20 cellular contexts compared by ENCODE assay signal in genomic region chr1:115507916-115508315, GRCh38.
A peak's percentile ranks its signal among the peaks of the same experiment; 100 is the strongest.
DNase-seq lines count a peak whose midpoint lies in the region; FAIRE-seq and TF ChIP-seq lines count a peak whose summit lies in the region.
"Had no signal": no experiment of that assay in that cellular context is flagged by ENCODE, and none has a peak within 500 bp of the region (broad histone marks: within the 10 kb centered on the region; RNA-seq: fewer than 3 reads in every experiment).

No MANE protein-coding gene starts in this region.

- POLR2A ChIA-PET in RWPE1 (lab: Yijun Ruan, JAX; ENCODE audit: low non-redundant PET), result no interaction called here

- in situ Hi-C loops in GM23248 (cut with MboI), result no loop called here

- peaks cover 51% of the 10 kb centered on the region for H3K4me1 ChIP-seq in GM23248 (ENCODE audit: insufficient read depth)
- peaks cover 23% of the 10 kb centered on the region for H3K4me1 ChIP-seq in keratinocyte (ENCODE audit: control insufficient read depth, extremely low read depth, insufficient read depth, low read length)
- H3K4me1 ChIP-seq: BLaER1, Caco-2 had no signal

- H3K9me3 ChIP-seq in GM23248 (ENCODE audit: low read depth), result no peaks in the 10 kb centered on the region
- H3K9me3 ChIP-seq in keratinocyte (ENCODE audit: control insufficient read depth, low read depth, low read length), result peaks cover 2% of the 10 kb centered on the region
- H3K9me3 ChIP-seq: Caco-2, SK-N-SH had no signal

- no peaks in the 10 kb centered on the region for H3K27me3 ChIP-seq in GM23248 (replicated peaks; ENCODE audit: insufficient read depth)
- H3K27me3 ChIP-seq in keratinocyte (ENCODE audit: control insufficient read depth, extremely low read depth, insufficient read depth, low read length), result no peaks in the 10 kb centered on the region
- H3K27me3 ChIP-seq: BLaER1, MG63 had no signal

- H3K4me2 ChIP-seq in GM23248 (ENCODE audit: unreplicated experiment) (peak overlapping the region; percentile 52), keratinocyte (ENCODE audit: control insufficient read depth, extremely low read depth, insufficient read depth, low read depth, low read length) (peak overlapping the region; percentile 26)
- H3K4me2 ChIP-seq: BLaER1, SK-N-SH had no signal

- TF ChIP-seq CTCF in RWPE1 (conservative IDR thresholded peaks at IDR 0.05; ENCODE audit: low read depth) (no peak), keratinocyte (optimal IDR thresholded peaks at IDR 0.05 in 1 of 3, IDR thresholded peaks at IDR 0.05 in 1 of 3, conservative IDR thresholded peaks at IDR 0.05 in 1 of 3; ENCODE audit: extremely low read depth in 1 of 3, insufficient read depth in 2 of 3, low read length in 3 of 3) (no peak)

- CTCF ChIA-PET in RWPE1 (lab: Yijun Ruan, JAX), result no interaction called here

- DNase-seq in GM23248 (peak; percentile 16), RWPE1 (ENCODE audit: low spot score) (no peak), keratinocyte (ENCODE audit: low read depth, low spot score) (no peak), superior temporal gyrus (ENCODE audit: extremely low spot score) (peak; percentile 43), NCI-H1694 treated with DMSO at 0.1 percent for 48 hours (lab: John Stamatoyannopoulos, UW) (no peak), islet precursor cell (no peak), SIG-M5 (lab: John Stamatoyannopoulos, UW) (no peak)
- DNase-seq: CD4-positive, alpha-beta memory T cell; DMS 273 treated with DMSO at 0.1 percent for 48 hours; MG63; NCI-H1048; NCI-H1417 treated with DMSO at 0.1 percent for 48 hours; NCI-H187 treated with DMSO at 0.1 percent for 48 hours; NCI-H2107; NCI-H446 treated with DMSO at 0.1 percent for 48 hours; SHP77 treated with DMSO at 0.1 percent for 48 hours had no signal

- dilution Hi-C loops in keratinocyte (cut with MboI; ENCODE audit: extremely low pct_ligation_motif_present, low sequenced_read_pairs), result no loop called here

- H3K9me1 ChIP-seq in keratinocyte (ENCODE audit: control insufficient read depth, extremely low read depth, insufficient read depth, low read length), result no peaks in the 10 kb centered on the region

- H3K79me2 ChIP-seq in GM23248 (ENCODE audit: insufficient read depth) (no peaks in the 10 kb centered on the region), keratinocyte (ENCODE audit: control insufficient read depth, insufficient read depth, low read length) (no peaks in the 10 kb centered on the region)

- H3F3A ChIP-seq in GM23248 (ENCODE audit: insufficient read depth), result peaks cover 17% of the 10 kb centered on the region; the same call in 1 of the 2 replicates

- no peaks in the 10 kb centered on the region for H3K9me2 ChIP-seq in GM23248 (ENCODE audit: insufficient read depth)
- H3K9me2 ChIP-seq: SK-N-SH had no signal

- 19 to 32% methylated on average over 6 of the region's 6 CpGs for WGBS in GM23248 (ENCODE audit: low coverage in 1 of 2, low lambda C conversion rate in 2 of 2, missing lambda C conversion rate in 2 of 2), 2 experiments

- H3K36me3 ChIP-seq in GM23248 (ENCODE audit: low read depth) (no peaks in the 10 kb centered on the region), keratinocyte (ENCODE audit: control insufficient read depth in 2 of 2, extremely low read depth in 1 of 2, insufficient read depth in 2 of 2, low read length in 2 of 2) (no peaks in the 10 kb centered on the region)
- H3K36me3 ChIP-seq: BLaER1, MG63 had no signal

- H3K27ac ChIP-seq in GM23248 (no peak overlapping the region), RWPE1 (peak overlapping the region; percentile 74), keratinocyte (ENCODE audit: control insufficient read depth, insufficient read depth, low read length) (no peak overlapping the region)
- H3K27ac ChIP-seq: BLaER1 had no signal

- no peak for FAIRE-seq in keratinocyte (lab: Jason Lieb, UNC)
- FAIRE-seq: GM12891 had no signal

- H4K20me1 ChIP-seq in GM23248 (ENCODE audit: insufficient read depth) (no peaks in the 10 kb centered on the region), keratinocyte (ENCODE audit: control insufficient read depth, extremely low read depth, insufficient read depth, low read length) (no peaks in the 10 kb centered on the region)
- H4K20me1 ChIP-seq: BLaER1 had no signal

- H3K9ac ChIP-seq in GM23248 (no peak overlapping the region), keratinocyte (ENCODE audit: control insufficient read depth, extremely low read depth, insufficient read depth, low read length) (no peak overlapping the region)
- H3K9ac ChIP-seq: BLaER1, SK-N-SH had no signal

- peak overlapping the region; percentile 72 for H2AFZ ChIP-seq in GM23248
- peak overlapping the region; percentile 13 for H2AFZ ChIP-seq in keratinocyte (ENCODE audit: control insufficient read depth, low read length)

- H3K4me3 ChIP-seq in GM23248, result peak overlapping the region; percentile 44; the same call in 1 of the 2 replicates
- H3K4me3 ChIP-seq in keratinocyte (ENCODE audit: control insufficient read depth in 2 of 3, extremely low read depth in 1 of 3, insufficient read depth in 2 of 3, low read depth in 1 of 3, low read length in 3 of 3), result no peak overlapping the region
- H3K4me3 ChIP-seq: BLaER1, MG63 had no signal

Comparison
In these comparisons a context has a peak if more than half of its experiments do, and no peak if none do; other contexts are left out.
1. DNase-seq: peak in GM23248 (single experiment) and superior temporal gyrus (single experiment); none in RWPE1 (single experiment), keratinocyte (single experiment), NCI-H1694 treated with DMSO at 0.1 percent for 48 hours (single experiment), islet precursor cell (single experiment) and SIG-M5 (single experiment).